ENCODE assay signal across 12 cellular contexts in genomic region chr6:149325648-149326236, GRCh38.
"Had no signal": no experiment of that assay in that cellular context is flagged by ENCODE, and none has a peak within 500 bp of the region (broad histone marks: within the 10 kb centered on the region; RNA-seq: fewer than 3 reads in every experiment).

No MANE protein-coding gene starts in this region.

- H3K9me3 Mint-ChIP-seq: activated B cell treated with CpG ODN at 0.5 μM for 24 hours; activated naive CD8-positive, alpha-beta T cell treated with anti-CD3 and anti-CD28 coated beads, Interleukin-2, amount 10 ng/mL, durations not matched to agents 7 days and 5 days; central memory CD8-positive, alpha-beta T cell had no signal

- H3K27ac Mint-ChIP-seq: activated B cell treated with CpG ODN at 0.5 μM for 24 hours; activated naive CD8-positive, alpha-beta T cell treated with anti-CD3 and anti-CD28 coated beads, Interleukin-2, amount 10 ng/mL, durations not matched to agents 7 days and 5 days had no signal

- H3K27me3 Mint-ChIP-seq: activated B cell treated with CpG ODN at 0.5 μM for 24 hours; activated naive CD8-positive, alpha-beta T cell treated with anti-CD3 and anti-CD28 coated beads, Interleukin-2, amount 10 ng/mL, durations not matched to agents 7 days and 5 days; central memory CD8-positive, alpha-beta T cell had no signal

- DNase-seq: activated B cell treated with CpG ODN at 0.5 μM for 24 hours; activated CD4-positive, alpha-beta T cell treated with anti-CD3 and anti-CD28 coated beads for 48 hours; activated naive CD8-positive, alpha-beta T cell treated with anti-CD3 and anti-CD28 coated beads, Interleukin-2, amount 10 ng/mL, durations not matched to agents 7 days and 5 days; anterior cingulate cortex; brain microvascular endothelial cell; effector CD4-positive, alpha-beta T cell; sigmoid colon; spleen; thyroid gland; uterus had no signal

- H3K4me3 Mint-ChIP-seq: activated B cell treated with CpG ODN at 0.5 μM for 24 hours; activated naive CD8-positive, alpha-beta T cell treated with anti-CD3 and anti-CD28 coated beads, Interleukin-2, amount 10 ng/mL, durations not matched to agents 7 days and 5 days; central memory CD8-positive, alpha-beta T cell; mesothelial cell of epicardium had no signal
